Comparison of ENCODE assay signal across 1 cellular context in the genomic region with DNA sequence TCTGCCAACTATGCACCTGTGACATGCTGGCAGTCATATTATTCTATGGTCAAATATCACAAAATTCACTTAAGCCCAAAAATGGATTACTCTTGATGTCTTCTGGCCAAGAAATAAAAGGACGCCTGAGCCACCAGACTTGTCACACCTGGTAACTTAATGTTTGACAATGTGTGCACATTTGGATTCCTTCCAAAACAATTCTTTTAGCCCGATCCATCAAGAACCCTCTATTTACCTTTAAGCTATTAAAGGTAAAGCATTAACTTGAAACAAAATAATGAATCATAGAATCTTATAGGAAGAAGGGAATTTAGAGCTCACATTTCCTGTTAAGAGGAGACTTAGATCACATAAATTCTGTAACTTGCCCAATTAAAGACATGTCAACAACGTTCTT.
TF ChIP-seq lines count a peak whose summit lies in the region.

No MANE protein-coding gene starts in this region.

TF ChIP-seq in HepG2, 621 proteins besides CTCF, POLR2A, EP300 and RAD21 (continued from another document):
- TF ChIP-seq, protein P1, sequence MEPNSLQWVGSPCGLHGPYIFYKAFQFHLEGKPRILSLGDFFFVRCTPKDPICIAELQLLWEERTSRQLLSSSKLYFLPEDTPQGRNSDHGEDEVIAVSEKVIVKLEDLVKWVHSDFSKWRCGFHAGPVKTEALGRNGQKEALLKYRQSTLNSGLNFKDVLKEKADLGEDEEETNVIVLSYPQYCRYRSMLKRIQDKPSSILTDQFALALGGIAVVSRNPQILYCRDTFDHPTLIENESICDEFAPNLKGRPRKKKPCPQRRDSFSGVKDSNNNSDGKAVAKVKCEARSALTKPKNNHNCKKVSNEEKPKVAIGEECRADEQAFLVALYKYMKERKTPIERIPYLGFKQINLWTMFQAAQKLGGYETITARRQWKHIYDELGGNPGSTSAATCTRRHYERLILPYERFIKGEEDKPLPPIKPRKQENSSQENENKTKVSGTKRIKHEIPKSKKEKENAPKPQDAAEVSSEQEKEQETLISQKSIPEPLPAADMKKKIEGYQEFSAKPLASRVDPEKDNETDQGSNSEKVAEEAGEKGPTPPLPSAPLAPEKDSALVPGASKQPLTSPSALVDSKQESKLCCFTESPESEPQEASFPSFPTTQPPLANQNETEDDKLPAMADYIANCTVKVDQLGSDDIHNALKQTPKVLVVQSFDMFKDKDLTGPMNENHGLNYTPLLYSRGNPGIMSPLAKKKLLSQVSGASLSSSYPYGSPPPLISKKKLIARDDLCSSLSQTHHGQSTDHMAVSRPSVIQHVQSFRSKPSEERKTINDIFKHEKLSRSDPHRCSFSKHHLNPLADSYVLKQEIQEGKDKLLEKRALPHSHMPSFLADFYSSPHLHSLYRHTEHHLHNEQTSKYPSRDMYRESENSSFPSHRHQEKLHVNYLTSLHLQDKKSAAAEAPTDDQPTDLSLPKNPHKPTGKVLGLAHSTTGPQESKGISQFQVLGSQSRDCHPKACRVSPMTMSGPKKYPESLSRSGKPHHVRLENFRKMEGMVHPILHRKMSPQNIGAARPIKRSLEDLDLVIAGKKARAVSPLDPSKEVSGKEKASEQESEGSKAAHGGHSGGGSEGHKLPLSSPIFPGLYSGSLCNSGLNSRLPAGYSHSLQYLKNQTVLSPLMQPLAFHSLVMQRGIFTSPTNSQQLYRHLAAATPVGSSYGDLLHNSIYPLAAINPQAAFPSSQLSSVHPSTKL (CRISPR knock-in tag; IDR thresholded peaks at IDR 0.05) = peak; percentile 47; the same call in 1 of the 2 replicates
- TF ChIP-seq ZBTB3 (CRISPR knock-in tag; IDR thresholded peaks at IDR 0.05; ENCODE audit: borderline replicate concordance, low read depth) (no peak), ZZZ3 (CRISPR knock-in tag; IDR thresholded peaks at IDR 0.05; ENCODE audit: borderline replicate concordance) (no peak), MXD4 (CRISPR knock-in tag; IDR thresholded peaks at IDR 0.05) (no peak), SAP130 (CRISPR knock-in tag; IDR thresholded peaks at IDR 0.05; ENCODE audit: low read depth) (0 out of 2 replicates have a peak, but pooled peaks have one; percentile 26), ZFYVE20 (CRISPR knock-in tag; IDR thresholded peaks at IDR 0.05; ENCODE audit: borderline replicate concordance, low read depth) (no peak), TOE1 (CRISPR knock-in tag; IDR thresholded peaks at IDR 0.05) (no peak), NR2F2 (IDR thresholded peaks at IDR 0.05; ENCODE audit: borderline replicate concordance, low read depth) (no peak), NCOA2 (CRISPR knock-in tag; IDR thresholded peaks at IDR 0.05) (no peak), ZNF781 (CRISPR knock-in tag; IDR thresholded peaks at IDR 0.05; ENCODE audit: borderline replicate concordance, not compliant biosample characterization) (no peak), ZNF337 (CRISPR knock-in tag; IDR thresholded peaks at IDR 0.05; ENCODE audit: borderline replicate concordance, low read depth) (no peak), SOX5 (CRISPR knock-in tag; IDR thresholded peaks at IDR 0.05; ENCODE audit: borderline replicate concordance) (peak; percentile 60; the same call in 1 of the 2 replicates), ZNF251 (CRISPR knock-in tag; IDR thresholded peaks at IDR 0.05) (no peak), RXRA (CRISPR knock-in tag; IDR thresholded peaks at IDR 0.05) (no peak), SRF (IDR thresholded peaks at IDR 0.05; ENCODE audit: low read depth, low read length) (no peak), XBP1 (CRISPR knock-in tag; IDR thresholded peaks at IDR 0.05) (no peak), TCF7 (IDR thresholded peaks at IDR 0.05; ENCODE audit: low read depth) (peak; percentile 30; the same call in 1 of the 2 replicates), ELF1 (CRISPR knock-in tag; IDR thresholded peaks at IDR 0.05) (no peak), ELF3 (CRISPR knock-in tag; IDR thresholded peaks at IDR 0.05) (peak; percentile 82), PPARG (CRISPR knock-in tag; conservative IDR thresholded peaks at IDR 0.05) (peak; percentile 31; the same call in 1 of the 2 replicates), FOXA3 (CRISPR knock-in tag; IDR thresholded peaks at IDR 0.05) (peak; percentile 63), RAD51 (IDR thresholded peaks at IDR 0.05; ENCODE audit: borderline replicate concordance) (no peak), HDAC1 (CRISPR knock-in tag; IDR thresholded peaks at IDR 0.05) (0 out of 2 replicates have a peak, but pooled peaks have one; percentile 21), PRMT3 (CRISPR knock-in tag; IDR thresholded peaks at IDR 0.05; ENCODE audit: borderline replicate concordance, low read depth) (no peak), ZNF264 (CRISPR knock-in tag; IDR thresholded peaks at IDR 0.05) (no peak), HCFC1 (IDR thresholded peaks at IDR 0.05; ENCODE audit: low read depth, low read length) (no peak)
- TF ChIP-seq, protein P2, sequence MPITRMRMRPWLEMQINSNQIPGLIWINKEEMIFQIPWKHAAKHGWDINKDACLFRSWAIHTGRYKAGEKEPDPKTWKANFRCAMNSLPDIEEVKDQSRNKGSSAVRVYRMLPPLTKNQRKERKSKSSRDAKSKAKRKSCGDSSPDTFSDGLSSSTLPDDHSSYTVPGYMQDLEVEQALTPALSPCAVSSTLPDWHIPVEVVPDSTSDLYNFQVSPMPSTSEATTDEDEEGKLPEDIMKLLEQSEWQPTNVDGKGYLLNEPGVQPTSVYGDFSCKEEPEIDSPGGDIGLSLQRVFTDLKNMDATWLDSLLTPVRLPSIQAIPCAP (CRISPR knock-in tag; IDR thresholded peaks at IDR 0.05; ENCODE audit: low read depth) = no peak
- TF ChIP-seq, protein P3, sequence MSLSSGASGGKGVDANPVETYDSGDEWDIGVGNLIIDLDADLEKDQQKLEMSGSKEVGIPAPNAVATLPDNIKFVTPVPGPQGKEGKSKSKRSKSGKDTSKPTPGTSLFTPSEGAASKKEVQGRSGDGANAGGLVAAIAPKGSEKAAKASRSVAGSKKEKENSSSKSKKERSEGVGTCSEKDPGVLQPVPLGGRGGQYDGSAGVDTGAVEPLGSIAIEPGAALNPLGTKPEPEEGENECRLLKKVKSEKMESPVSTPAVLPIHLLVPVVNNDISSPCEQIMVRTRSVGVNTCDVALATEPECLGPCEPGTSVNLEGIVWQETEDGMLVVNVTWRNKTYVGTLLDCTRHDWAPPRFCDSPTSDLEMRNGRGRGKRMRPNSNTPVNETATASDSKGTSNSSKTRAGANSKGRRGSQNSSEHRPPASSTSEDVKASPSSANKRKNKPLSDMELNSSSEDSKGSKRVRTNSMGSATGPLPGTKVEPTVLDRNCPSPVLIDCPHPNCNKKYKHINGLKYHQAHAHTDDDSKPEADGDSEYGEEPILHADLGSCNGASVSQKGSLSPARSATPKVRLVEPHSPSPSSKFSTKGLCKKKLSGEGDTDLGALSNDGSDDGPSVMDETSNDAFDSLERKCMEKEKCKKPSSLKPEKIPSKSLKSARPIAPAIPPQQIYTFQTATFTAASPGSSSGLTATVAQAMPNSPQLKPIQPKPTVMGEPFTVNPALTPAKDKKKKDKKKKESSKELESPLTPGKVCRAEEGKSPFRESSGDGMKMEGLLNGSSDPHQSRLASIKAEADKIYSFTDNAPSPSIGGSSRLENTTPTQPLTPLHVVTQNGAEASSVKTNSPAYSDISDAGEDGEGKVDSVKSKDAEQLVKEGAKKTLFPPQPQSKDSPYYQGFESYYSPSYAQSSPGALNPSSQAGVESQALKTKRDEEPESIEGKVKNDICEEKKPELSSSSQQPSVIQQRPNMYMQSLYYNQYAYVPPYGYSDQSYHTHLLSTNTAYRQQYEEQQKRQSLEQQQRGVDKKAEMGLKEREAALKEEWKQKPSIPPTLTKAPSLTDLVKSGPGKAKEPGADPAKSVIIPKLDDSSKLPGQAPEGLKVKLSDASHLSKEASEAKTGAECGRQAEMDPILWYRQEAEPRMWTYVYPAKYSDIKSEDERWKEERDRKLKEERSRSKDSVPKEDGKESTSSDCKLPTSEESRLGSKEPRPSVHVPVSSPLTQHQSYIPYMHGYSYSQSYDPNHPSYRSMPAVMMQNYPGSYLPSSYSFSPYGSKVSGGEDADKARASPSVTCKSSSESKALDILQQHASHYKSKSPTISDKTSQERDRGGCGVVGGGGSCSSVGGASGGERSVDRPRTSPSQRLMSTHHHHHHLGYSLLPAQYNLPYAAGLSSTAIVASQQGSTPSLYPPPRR (CRISPR knock-in tag; IDR thresholded peaks at IDR 0.05; ENCODE audit: borderline replicate concordance) = no peak; the same call in 1 of the 2 replicates
- TF ChIP-seq, protein P4, sequence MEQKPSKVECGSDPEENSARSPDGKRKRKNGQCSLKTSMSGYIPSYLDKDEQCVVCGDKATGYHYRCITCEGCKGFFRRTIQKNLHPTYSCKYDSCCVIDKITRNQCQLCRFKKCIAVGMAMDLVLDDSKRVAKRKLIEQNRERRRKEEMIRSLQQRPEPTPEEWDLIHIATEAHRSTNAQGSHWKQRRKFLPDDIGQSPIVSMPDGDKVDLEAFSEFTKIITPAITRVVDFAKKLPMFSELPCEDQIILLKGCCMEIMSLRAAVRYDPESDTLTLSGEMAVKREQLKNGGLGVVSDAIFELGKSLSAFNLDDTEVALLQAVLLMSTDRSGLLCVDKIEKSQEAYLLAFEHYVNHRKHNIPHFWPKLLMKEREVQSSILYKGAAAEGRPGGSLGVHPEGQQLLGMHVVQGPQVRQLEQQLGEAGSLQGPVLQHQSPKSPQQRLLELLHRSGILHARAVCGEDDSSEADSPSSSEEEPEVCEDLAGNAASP (CRISPR knock-in tag; IDR thresholded peaks at IDR 0.05; ENCODE audit: borderline replicate concordance) = no peak
- TF ChIP-seq, protein P5, sequence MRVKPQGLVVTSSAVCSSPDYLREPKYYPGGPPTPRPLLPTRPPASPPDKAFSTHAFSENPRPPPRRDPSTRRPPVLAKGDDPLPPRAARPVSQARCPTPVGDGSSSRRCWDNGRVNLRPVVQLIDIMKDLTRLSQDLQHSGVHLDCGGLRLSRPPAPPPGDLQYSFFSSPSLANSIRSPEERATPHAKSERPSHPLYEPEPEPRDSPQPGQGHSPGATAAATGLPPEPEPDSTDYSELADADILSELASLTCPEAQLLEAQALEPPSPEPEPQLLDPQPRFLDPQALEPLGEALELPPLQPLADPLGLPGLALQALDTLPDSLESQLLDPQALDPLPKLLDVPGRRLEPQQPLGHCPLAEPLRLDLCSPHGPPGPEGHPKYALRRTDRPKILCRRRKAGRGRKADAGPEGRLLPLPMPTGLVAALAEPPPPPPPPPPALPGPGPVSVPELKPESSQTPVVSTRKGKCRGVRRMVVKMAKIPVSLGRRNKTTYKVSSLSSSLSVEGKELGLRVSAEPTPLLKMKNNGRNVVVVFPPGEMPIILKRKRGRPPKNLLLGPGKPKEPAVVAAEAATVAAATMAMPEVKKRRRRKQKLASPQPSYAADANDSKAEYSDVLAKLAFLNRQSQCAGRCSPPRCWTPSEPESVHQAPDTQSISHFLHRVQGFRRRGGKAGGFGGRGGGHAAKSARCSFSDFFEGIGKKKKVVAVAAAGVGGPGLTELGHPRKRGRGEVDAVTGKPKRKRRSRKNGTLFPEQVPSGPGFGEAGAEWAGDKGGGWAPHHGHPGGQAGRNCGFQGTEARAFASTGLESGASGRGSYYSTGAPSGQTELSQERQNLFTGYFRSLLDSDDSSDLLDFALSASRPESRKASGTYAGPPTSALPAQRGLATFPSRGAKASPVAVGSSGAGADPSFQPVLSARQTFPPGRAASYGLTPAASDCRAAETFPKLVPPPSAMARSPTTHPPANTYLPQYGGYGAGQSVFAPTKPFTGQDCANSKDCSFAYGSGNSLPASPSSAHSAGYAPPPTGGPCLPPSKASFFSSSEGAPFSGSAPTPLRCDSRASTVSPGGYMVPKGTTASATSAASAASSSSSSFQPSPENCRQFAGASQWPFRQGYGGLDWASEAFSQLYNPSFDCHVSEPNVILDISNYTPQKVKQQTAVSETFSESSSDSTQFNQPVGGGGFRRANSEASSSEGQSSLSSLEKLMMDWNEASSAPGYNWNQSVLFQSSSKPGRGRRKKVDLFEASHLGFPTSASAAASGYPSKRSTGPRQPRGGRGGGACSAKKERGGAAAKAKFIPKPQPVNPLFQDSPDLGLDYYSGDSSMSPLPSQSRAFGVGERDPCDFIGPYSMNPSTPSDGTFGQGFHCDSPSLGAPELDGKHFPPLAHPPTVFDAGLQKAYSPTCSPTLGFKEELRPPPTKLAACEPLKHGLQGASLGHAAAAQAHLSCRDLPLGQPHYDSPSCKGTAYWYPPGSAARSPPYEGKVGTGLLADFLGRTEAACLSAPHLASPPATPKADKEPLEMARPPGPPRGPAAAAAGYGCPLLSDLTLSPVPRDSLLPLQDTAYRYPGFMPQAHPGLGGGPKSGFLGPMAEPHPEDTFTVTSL (CRISPR knock-in tag; IDR thresholded peaks at IDR 0.05; ENCODE audit: borderline replicate concordance) = peak; percentile 60; the same call in 1 of the 2 replicates
- TF ChIP-seq, protein P6, sequence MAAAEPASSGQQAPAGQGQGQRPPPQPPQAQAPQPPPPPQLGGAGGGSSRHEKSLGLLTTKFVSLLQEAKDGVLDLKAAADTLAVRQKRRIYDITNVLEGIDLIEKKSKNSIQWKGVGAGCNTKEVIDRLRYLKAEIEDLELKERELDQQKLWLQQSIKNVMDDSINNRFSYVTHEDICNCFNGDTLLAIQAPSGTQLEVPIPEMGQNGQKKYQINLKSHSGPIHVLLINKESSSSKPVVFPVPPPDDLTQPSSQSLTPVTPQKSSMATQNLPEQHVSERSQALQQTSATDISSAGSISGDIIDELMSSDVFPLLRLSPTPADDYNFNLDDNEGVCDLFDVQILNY (CRISPR knock-in tag; conservative IDR thresholded peaks at IDR 0.05) = no peak
- TF ChIP-seq, protein P7, sequence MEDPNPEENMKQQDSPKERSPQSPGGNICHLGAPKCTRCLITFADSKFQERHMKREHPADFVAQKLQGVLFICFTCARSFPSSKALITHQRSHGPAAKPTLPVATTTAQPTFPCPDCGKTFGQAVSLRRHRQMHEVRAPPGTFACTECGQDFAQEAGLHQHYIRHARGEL (CRISPR knock-in tag; IDR thresholded peaks at IDR 0.05) = no peak
- TF ChIP-seq, protein P8, sequence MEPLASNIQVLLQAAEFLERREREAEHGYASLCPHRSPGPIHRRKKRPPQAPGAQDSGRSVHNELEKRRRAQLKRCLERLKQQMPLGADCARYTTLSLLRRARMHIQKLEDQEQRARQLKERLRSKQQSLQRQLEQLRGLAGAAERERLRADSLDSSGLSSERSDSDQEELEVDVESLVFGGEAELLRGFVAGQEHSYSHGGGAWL (CRISPR knock-in tag; IDR thresholded peaks at IDR 0.05) = no peak
- TF ChIP-seq, protein P9, sequence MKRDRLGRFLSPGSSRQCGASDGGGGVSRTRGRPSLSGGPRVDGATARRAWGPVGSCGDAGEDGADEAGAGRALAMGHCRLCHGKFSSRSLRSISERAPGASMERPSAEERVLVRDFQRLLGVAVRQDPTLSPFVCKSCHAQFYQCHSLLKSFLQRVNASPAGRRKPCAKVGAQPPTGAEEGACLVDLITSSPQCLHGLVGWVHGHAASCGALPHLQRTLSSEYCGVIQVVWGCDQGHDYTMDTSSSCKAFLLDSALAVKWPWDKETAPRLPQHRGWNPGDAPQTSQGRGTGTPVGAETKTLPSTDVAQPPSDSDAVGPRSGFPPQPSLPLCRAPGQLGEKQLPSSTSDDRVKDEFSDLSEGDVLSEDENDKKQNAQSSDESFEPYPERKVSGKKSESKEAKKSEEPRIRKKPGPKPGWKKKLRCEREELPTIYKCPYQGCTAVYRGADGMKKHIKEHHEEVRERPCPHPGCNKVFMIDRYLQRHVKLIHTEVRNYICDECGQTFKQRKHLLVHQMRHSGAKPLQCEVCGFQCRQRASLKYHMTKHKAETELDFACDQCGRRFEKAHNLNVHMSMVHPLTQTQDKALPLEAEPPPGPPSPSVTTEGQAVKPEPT (CRISPR knock-in tag; IDR thresholded peaks at IDR 0.05; ENCODE audit: low read depth) = no peak
